In genomic region chr11:12253843-12254281, GRCh38 we compare ENCODE assay signal across 32 cellular contexts.
A peak's percentile ranks its signal among the peaks of the same experiment; 100 is the strongest.
DNase-seq lines count a peak whose midpoint lies in the region; ATAC-seq, FAIRE-seq and TF ChIP-seq lines count a peak whose summit lies in the region.
"Had no signal": no experiment of that assay in that cellular context is flagged by ENCODE, and none has a peak within 500 bp of the region (broad histone marks: within the 10 kb centered on the region; RNA-seq: fewer than 3 reads in every experiment).

No MANE protein-coding gene starts in this region.

- CTCF ChIA-PET in Caco-2 (lab: Charles Lee) = interaction anchor here (0.9 to 1.3 kb wide), 2 partner anchors 33 to 128 kb away, joined by 3 read pairs; no protein-coding TSS in a partner anchor
- CTCF ChIA-PET in H1 (lab: Charles Lee; ENCODE audit: partially characterized antibody) = interaction anchor here (1.1 to 4.2 kb wide), 5 partner anchors 17 to 209 kb away, joined by 4 to 25 read pairs (median 5); no protein-coding TSS in a partner anchor

- TF ChIP-seq EP300 in H1 (IDR thresholded peaks at IDR 0.05; ENCODE audit: borderline replicate concordance in 1 of 2, low read depth in 2 of 2, low read length in 2 of 2) = no peak

- no peak overlapping the region for H4K5ac ChIP-seq in H1 (ENCODE audit: insufficient read length, low read depth, low read length)

- H2BK12ac ChIP-seq in H1 (ENCODE audit: low read depth, low read length) = no peak overlapping the region

- H4K91ac ChIP-seq in H1 (replicated peaks; ENCODE audit: insufficient read length, low read length) = no peak overlapping the region

- FAIRE-seq in H1 (lab: Jason Lieb, UNC) = no peak
- FAIRE-seq: D721Med had no signal

- POLR2A ChIA-PET in Caco-2 (lab: Charles Lee) (no interaction called here), H1 (lab: Charles Lee; ENCODE audit: partially characterized antibody) (no interaction called here)

- H3K4me1 ChIP-seq in Caco-2 = peaks cover 79% of the 10 kb centered on the region
- peaks cover 3 to 8% (median 4%) of the 10 kb centered on the region in 4 experiments; a peak in 3 of 7 replicates for H3K4me1 ChIP-seq in H1 (replicated peaks in 1 of 4; ENCODE audit: control insufficient read depth in 3 of 4, insufficient read depth in 4 of 4, low read length in 3 of 4)
- H3K4me1 ChIP-seq in osteoblast (ENCODE audit: insufficient read depth, low read length) = peaks cover 3% of the 10 kb centered on the region
- H3K4me1 ChIP-seq in BE2C = peaks cover 11% of the 10 kb centered on the region
- H3K4me1 ChIP-seq: spleen had no signal

- no peak overlapping the region for H3K14ac ChIP-seq in H1 (ENCODE audit: insufficient read length)

- TF ChIP-seq CTCF in Caco-2 (IDR thresholded peaks at IDR 0.05; ENCODE audit: insufficient read depth in 1 of 2, low read depth in 1 of 2, low read length in 1 of 2, severe bottlenecking in 1 of 2, unreplicated experiment in 1 of 2) (no peak), H1 (IDR thresholded peaks at IDR 0.05; ENCODE audit: control extremely low read depth in 1 of 3, insufficient read depth in 1 of 3, low read depth in 1 of 3, low read length in 3 of 3) (no peak), osteoblast (IDR thresholded peaks at IDR 0.05; ENCODE audit: extremely low read depth, low read depth, low read length) (no peak), BE2C (IDR thresholded peaks at IDR 0.05; ENCODE audit: low read depth, low read length) (no peak)

- 92% methylated on average over 7 of the region's 7 CpGs; no CpG with 5 or more reads in 1 of the 2 experiments for WGBS in H1 (ENCODE audit: extremely low coverage in 1 of 2, insufficient coverage in 1 of 2, insufficient read length in 1 of 2, insufficient replicate concordance in 2 of 2, low coverage in 1 of 2, low lambda C conversion rate in 2 of 2, missing lambda C conversion rate in 1 of 2), 2 experiments

- peaks cover 79% of the 10 kb centered on the region for H3K36me3 Mint-ChIP-seq in Caco-2 (ENCODE audit: insufficient read depth, unreplicated experiment)
- H3K36me3 Mint-ChIP-seq: IgD-negative memory B cell, mesothelial cell of epicardium had no signal

- DNase-seq in Caco-2 = peak; percentile 58 to 61
- DNase-seq in NCI-H526 treated with DMSO at 0.1 percent for 48 hours (lab: John Stamatoyannopoulos, UW) = peak; percentile 71
- no peak for DNase-seq in H1 (ENCODE audit: low read depth in 1 of 2, low spot score in 2 of 2)
- DNase-seq in osteoblast (ENCODE audit: insufficient read length, low spot score, missing footprints) = peak; percentile 13
- DNase-seq in medulla oblongata (ENCODE audit: extremely low spot score) = no peak
- no peak for DNase-seq in BE2C
- DNase-seq: activated CD4-positive, alpha-beta T cell treated with anti-CD3 and anti-CD28 coated beads for 36 hours; activated CD8-positive, alpha-beta T cell treated with anti-CD3 and anti-CD28 coated beads, Interleukin-2, amount 10 ng/mL, durations not matched to agents 7 days and 5 days; activated gamma-delta T cell treated with Interleukin-2 at 50 U/mL for 16 hours; activated T-cell treated with anti-CD3 and anti-CD28 coated beads for 4 hours; central memory CD4-positive, alpha-beta T cell; dorsolateral prefrontal cortex; HFFc6; hippocampal formation; left ventricle myocardium superior; NCI-H1048; NCI-H1930; NCI-H226; retina; spleen; T-helper 17 cell; upper lobe of right lung had no signal

- H3K9me3 ChIP-seq in Caco-2 (no peaks in the 10 kb centered on the region), H1 (ENCODE audit: insufficient read depth in 2 of 2, low read depth in 1 of 2, low read length in 1 of 2) (no peaks in the 10 kb centered on the region), osteoblast (ENCODE audit: low read depth, low read length) (no peaks in the 10 kb centered on the region), BE2C (no peaks in the 10 kb centered on the region)
- H3K9me3 ChIP-seq: gastroesophageal sphincter, spleen, upper lobe of right lung had no signal

- H3K23ac ChIP-seq in H1 (ENCODE audit: insufficient read length) = no peak overlapping the region

- no peak for TF ChIP-seq RAD21 in H1 (IDR thresholded peaks at IDR 0.05 in 1 of 2, conservative IDR thresholded peaks at IDR 0.05 in 1 of 2; ENCODE audit: low read depth in 2 of 2, low read length in 2 of 2)

- no peak for TF ChIP-seq POLR2A in H1 (IDR thresholded peaks at IDR 0.05; ENCODE audit: control extremely low read depth in 1 of 2, low read depth in 2 of 2, low read length in 2 of 2)

- no peak overlapping the region for H2BK5ac ChIP-seq in H1 (ENCODE audit: low read depth, low read length)

- no peaks in the 10 kb centered on the region for H3K79me2 ChIP-seq in H1 (ENCODE audit: control insufficient read depth in 1 of 2, insufficient read depth in 2 of 2, low read length in 2 of 2)
- peaks cover 5% of the 10 kb centered on the region for H3K79me2 ChIP-seq in osteoblast (ENCODE audit: insufficient read depth, low read length)

- no peak overlapping the region; the same call in 1 of the 2 replicates for H2BK20ac ChIP-seq in H1 (ENCODE audit: low read length)

- ATAC-seq in HG03432 (IDR thresholded peaks at IDR 0.05; ENCODE audit: unreplicated experiment) (no peak), HG03571 (IDR thresholded peaks at IDR 0.05; ENCODE audit: unreplicated experiment) (no peak)
- ATAC-seq: activated CD4-positive, alpha-beta T cell treated with anti-CD3 and anti-CD28 coated beads for 36 hours; activated CD8-positive, alpha-beta T cell treated with anti-CD3 and anti-CD28 coated beads, Interleukin-2, amount 10 ng/mL, durations not matched to agents 7 days and 5 days; gastroesophageal sphincter; GM23338; left ventricle myocardium superior; T-helper 17 cell; upper lobe of right lung had no signal

- peaks cover 8% of the 10 kb centered on the region for H3K36me3 ChIP-seq in Caco-2 (ENCODE audit: control insufficient read depth, insufficient read depth, low read length)
- H3K36me3 ChIP-seq in H1 (ENCODE audit: control insufficient read depth in 2 of 4, insufficient read depth in 4 of 4, low read length in 3 of 4) = no peaks in the 10 kb centered on the region
- H3K36me3 ChIP-seq in osteoblast (ENCODE audit: insufficient read depth, low read length) = peaks cover 97% of the 10 kb centered on the region
- no peaks in the 10 kb centered on the region for H3K36me3 ChIP-seq in BE2C

- H3K23me2 ChIP-seq in H1 (ENCODE audit: low read depth, low read length) = no peaks in the 10 kb centered on the region

- H4K20me1 ChIP-seq in H1 (replicated peaks in 1 of 2; ENCODE audit: control insufficient read depth in 1 of 2, insufficient read depth in 2 of 2, low read length in 2 of 2) = no peaks in the 10 kb centered on the region
- H4K20me1 ChIP-seq in osteoblast (ENCODE audit: insufficient read depth, low read length) = peaks cover 6% of the 10 kb centered on the region

- H3K27me3 ChIP-seq in Caco-2 (replicated peaks; ENCODE audit: control insufficient read depth, insufficient read depth, low read length) (no peaks in the 10 kb centered on the region), H1 (replicated peaks in 1 of 4; ENCODE audit: control insufficient read depth in 3 of 4, extremely low read depth in 1 of 4, insufficient read depth in 3 of 4, low read length in 3 of 4) (0 out of 7 replicates have a peak, but pooled peaks cover 0 to 2% (median 0%) of the 10 kb centered on the region in 4 experiments), osteoblast (ENCODE audit: insufficient read depth, low read length) (no peaks in the 10 kb centered on the region), BE2C (no peaks in the 10 kb centered on the region)
- H3K27me3 ChIP-seq: dorsolateral prefrontal cortex, gastroesophageal sphincter, spleen, upper lobe of right lung had no signal

- no peak overlapping the region for H3K18ac ChIP-seq in H1 (ENCODE audit: extremely low read depth, low read length)

- H3K4me3 ChIP-seq in Caco-2 (ENCODE audit: low read depth, low read length) (no peak overlapping the region), H1 (ENCODE audit: extremely low read depth in 1 of 4, insufficient read depth in 2 of 4, low read depth in 3 of 4, low read length in 4 of 4) (no peak overlapping the region), osteoblast (ENCODE audit: insufficient read depth, low read length) (no peak overlapping the region), BE2C (ENCODE audit: low read depth, low read length) (no peak overlapping the region)
- H3K4me3 ChIP-seq: dorsolateral prefrontal cortex, gastroesophageal sphincter, GM23338, SK-N-MC, spleen, upper lobe of right lung had no signal

- H3K9ac ChIP-seq in H1 (replicated peaks in 1 of 4; ENCODE audit: extremely low read depth in 1 of 4, low read depth in 3 of 4, low read length in 3 of 4) = no peak overlapping the region

- H3K4me3 Mint-ChIP-seq in Caco-2 (ENCODE audit: unreplicated experiment) = no peak overlapping the region
- H3K4me3 Mint-ChIP-seq: activated CD4-positive, alpha-beta T cell treated with anti-CD3 and anti-CD28 coated beads for 36 hours; activated CD8-positive, alpha-beta T cell treated with anti-CD3 and anti-CD28 coated beads, Interleukin-2, amount 10 ng/mL, durations not matched to agents 7 days and 5 days; GM23338; HFFc6; IgD-negative memory B cell; mesothelial cell of epicardium; nephron; T-helper 17 cell had no signal

- intact Hi-C loops in Caco-2 (cut with micrococcal nuclease; ENCODE audit: unreplicated experiment) = no loop called here

- H4K8ac ChIP-seq in H1 (ENCODE audit: extremely low read depth, insufficient read depth, low read length) = no peak overlapping the region

- H3K4me2 ChIP-seq in H1 (ENCODE audit: insufficient read depth in 1 of 2, low read depth in 2 of 2, low read length in 2 of 2) = no peak overlapping the region
- H3K4me2 ChIP-seq in osteoblast (ENCODE audit: insufficient read depth, low read length) = no peak overlapping the region
- H3K4me2 ChIP-seq: GM23338 had no signal

- no peaks in the 10 kb centered on the region for H3K27me3 Mint-ChIP-seq in Caco-2 (ENCODE audit: insufficient read depth, unreplicated experiment)
- H3K27me3 Mint-ChIP-seq: activated CD4-positive, alpha-beta T cell treated with anti-CD3 and anti-CD28 coated beads for 36 hours; IgD-negative memory B cell; T-helper 17 cell had no signal

- H3K27ac Mint-ChIP-seq in Caco-2 (ENCODE audit: unreplicated experiment) = peak overlapping the region; percentile 89
- H3K27ac Mint-ChIP-seq: activated CD4-positive, alpha-beta T cell treated with anti-CD3 and anti-CD28 coated beads for 36 hours; activated CD8-positive, alpha-beta T cell treated with anti-CD3 and anti-CD28 coated beads, Interleukin-2, amount 10 ng/mL, durations not matched to agents 7 days and 5 days; GM23338; IgD-negative memory B cell; mesothelial cell of epicardium; nephron; T-helper 17 cell had no signal

- no peak overlapping the region for H2BK120ac ChIP-seq in H1 (replicated peaks; ENCODE audit: low read depth, low read length)

- H3K4ac ChIP-seq in H1 (replicated peaks; ENCODE audit: insufficient read length, low read depth, low read length) = no peak overlapping the region

- no peak overlapping the region for H2AFZ ChIP-seq in H1 (ENCODE audit: low read length)
- H2AFZ ChIP-seq in osteoblast (ENCODE audit: low read length) = no peak overlapping the region
- H2AFZ ChIP-seq: GM23338 had no signal

- H2BK15ac ChIP-seq in H1 (ENCODE audit: low read length) = 0 out of 2 replicates have a peak overlapping the region, but pooled peaks have one; percentile 72

- no peaks in the 10 kb centered on the region for H3K9me3 Mint-ChIP-seq in Caco-2 (ENCODE audit: unreplicated experiment)
- H3K9me3 Mint-ChIP-seq: GM23338, HFFc6, mesothelial cell of epicardium had no signal

- no peak overlapping the region for H2AK5ac ChIP-seq in H1 (ENCODE audit: low read depth, low read length)

- peaks cover 57% of the 10 kb centered on the region for H3K4me1 Mint-ChIP-seq in Caco-2 (ENCODE audit: low read depth, unreplicated experiment)
- H3K4me1 Mint-ChIP-seq: activated CD4-positive, alpha-beta T cell treated with anti-CD3 and anti-CD28 coated beads for 36 hours; IgD-negative memory B cell; T-helper 17 cell had no signal

- no peak overlapping the region for H3K56ac ChIP-seq in H1 (replicated peaks; ENCODE audit: insufficient read length, low read depth, low read length)

- H3K27ac ChIP-seq in H1 (ENCODE audit: low read depth, low read length) (no peak overlapping the region), osteoblast (ENCODE audit: low read depth, low read length) (no peak overlapping the region)
- H3K27ac ChIP-seq: C4-2B, SK-N-MC, spleen, upper lobe of right lung had no signal

- BruUV-seq in Caco-2 (replicated peaks; lab: Mats Ljungman, UMichigan) = no TSS peak

- no peaks in the 10 kb centered on the region for H3K79me1 ChIP-seq in H1 (ENCODE audit: low read depth, low read length)

Comparison
In these comparisons a context has a peak if more than half of its experiments do, and no peak if none do; other contexts are left out.
1. DNase-seq: peak in Caco-2 (2 of 2), NCI-H526 treated with DMSO at 0.1 percent for 48 hours (single experiment) and osteoblast (single experiment); none in H1 (0 of 2), medulla oblongata (single experiment) and BE2C (single experiment).